ENCODE assay signal across 16 cellular contexts in genomic region chr16:89435051-89435450, GRCh38. TPM values are rescaled to one million over a fixed set of nuclear protein-coding genes. Genes with fewer than 3 reads are reported as not detected.
DNase-seq lines count a peak whose midpoint lies in the region; ATAC-seq and TF ChIP-seq lines count a peak whose summit lies in the region.
"Had no signal": no experiment of that assay in that cellular context is flagged by ENCODE, and none has a peak within 500 bp of the region (broad histone marks: within the 10 kb centered on the region; RNA-seq: fewer than 3 reads in every experiment).

No MANE protein-coding gene starts in this region.

- peaks cover 2 to 92% of the 10 kb centered on the region in 2 experiments; a peak in 3 of 4 replicates for H3K79me1 ChIP-seq in IMR-90 (ENCODE audit: low read depth in 1 of 2, low read length in 2 of 2)

- H4K8ac ChIP-seq in IMR-90 (ENCODE audit: low read depth in 2 of 2, low read length in 2 of 2): no peak overlapping the region

- peaks cover 2% of the 10 kb centered on the region for H3K9me3 Mint-ChIP-seq in activated CD4-positive, alpha-beta T cell treated with anti-CD3 and anti-CD28 coated beads, Interleukin-2, amount 10 ng/mL, durations not matched to agents 7 days and 5 days
- no peaks in the 10 kb centered on the region for H3K9me3 Mint-ChIP-seq in activated naive CD8-positive, alpha-beta T cell treated with anti-CD3 and anti-CD28 coated beads, Interleukin-2, amount 50 U/mL, for 24 hours

- no peak for TF ChIP-seq RAD21 in IMR-90 (IDR thresholded peaks at IDR 0.05; ENCODE audit: low read length)

- H3K27ac Mint-ChIP-seq in activated CD4-positive, alpha-beta T cell treated with anti-CD3 and anti-CD28 coated beads, Interleukin-2, amount 10 ng/mL, durations not matched to agents 7 days and 5 days: peak overlapping the region; percentile 80
- H3K27ac Mint-ChIP-seq in activated naive CD8-positive, alpha-beta T cell treated with anti-CD3 and anti-CD28 coated beads, Interleukin-2, amount 50 U/mL, for 24 hours: peak overlapping the region; percentile 75

- H3K4me3 Mint-ChIP-seq in activated CD4-positive, alpha-beta T cell treated with anti-CD3 and anti-CD28 coated beads, Interleukin-2, amount 10 ng/mL, durations not matched to agents 7 days and 5 days: peak overlapping the region; percentile 49
- peak overlapping the region; percentile 72 for H3K4me3 Mint-ChIP-seq in activated naive CD8-positive, alpha-beta T cell treated with anti-CD3 and anti-CD28 coated beads, Interleukin-2, amount 50 U/mL, for 24 hours

- H4K5ac ChIP-seq in IMR-90 (ENCODE audit: low read depth, low read length): no peak overlapping the region

- dilution Hi-C loops in IMR-90 (cut with HindIII; ENCODE audit: low sequenced_read_pairs, unreplicated experiment): no loop called here

- no peak overlapping the region for H3K23ac ChIP-seq in IMR-90 (ENCODE audit: low read depth, low read length)

- peaks cover 60% of the 10 kb centered on the region for H3K4me1 Mint-ChIP-seq in activated CD4-positive, alpha-beta T cell treated with anti-CD3 and anti-CD28 coated beads, Interleukin-2, amount 10 ng/mL, durations not matched to agents 7 days and 5 days
- H3K4me1 Mint-ChIP-seq in activated naive CD8-positive, alpha-beta T cell treated with anti-CD3 and anti-CD28 coated beads, Interleukin-2, amount 50 U/mL, for 24 hours: peaks cover 63% of the 10 kb centered on the region

- H3K56ac ChIP-seq in IMR-90 (ENCODE audit: extremely low read depth, insufficient read depth, low read length): no peak overlapping the region

- no peak overlapping the region for H3K14ac ChIP-seq in IMR-90 (replicated peaks; ENCODE audit: low read depth, low read length)

- H2BK15ac ChIP-seq in IMR-90 (ENCODE audit: low read depth, low read length): no peak overlapping the region

- no peak overlapping the region for H2AK9ac ChIP-seq in IMR-90 (replicated peaks; ENCODE audit: low read depth, low read length, poor library complexity)

- H3K4me3 ChIP-seq in IMR-90 (ENCODE audit: insufficient read depth, low read depth, low read length) (no peak overlapping the region), spleen (peak overlapping the region in 1 of 8 donors; percentile 31)
- H3K4me3 ChIP-seq: skin epidermis, tibial nerve had no signal

- POLR2A ChIA-PET in activated CD4-positive, alpha-beta T cell treated with anti-CD3 and anti-CD28 coated beads, Interleukin-2, amount 10 ng/mL, durations not matched to agents 7 days and 5 days (lab: Charles Lee): no interaction called here
- POLR2A ChIA-PET in IMR-90 (lab: Charles Lee; ENCODE audit: unreplicated experiment): no interaction called here

- no peak overlapping the region for H3K4ac ChIP-seq in IMR-90 (ENCODE audit: low read depth, low read length)

- H3K4me2 ChIP-seq in IMR-90 (ENCODE audit: low read depth, low read length): no peak overlapping the region
- H3K4me2 ChIP-seq: KMS-11 had no signal

- H4K20me1 ChIP-seq in IMR-90 (ENCODE audit: insufficient read depth, low read length): peaks cover 98% of the 10 kb centered on the region

- intact Hi-C loops in IMR-90 (cut with micrococcal nuclease): no loop called here
- intact Hi-C loops in spleen (cut with DNase I; ENCODE audit: low total_unique reads): no loop called here

- H3K27me3 ChIP-seq in IMR-90 (ENCODE audit: control insufficient read depth, insufficient read depth, low read length) (no peaks in the 10 kb centered on the region), spleen (replicated peaks in 1 of 7) (no peaks in the 10 kb centered on the region)
- H3K27me3 ChIP-seq: tibial nerve had no signal

- no peak overlapping the region for H3K18ac ChIP-seq in IMR-90 (ENCODE audit: low read depth, low read length)

- H2BK20ac ChIP-seq in IMR-90 (ENCODE audit: low read depth, low read length): no peak overlapping the region

- H3K4me1 ChIP-seq in IMR-90 (ENCODE audit: control insufficient read depth, insufficient read depth, low read length) (peaks cover 26% of the 10 kb centered on the region), spleen (peaks cover 45 to 97% (median 92%) of the 10 kb centered on the region in 6 donors)

- no CpG with 5 or more reads among the region's 6 CpGs for WGBS in IMR-90 (ENCODE audit: extremely low coverage in 2 of 2, insufficient read length in 1 of 2), 2 experiments
- WGBS in spleen, 5 donors: 90 to 95% (median 91%) methylated on average over 6 of the region's 6 CpGs

- H3K36me3 ChIP-seq in IMR-90 (ENCODE audit: control insufficient read depth, insufficient read depth, low read length) (peaks cover 5% of the 10 kb centered on the region; the same call in 1 of the 2 replicates), spleen (peaks cover 0 to 7% (median 0%) of the 10 kb centered on the region in 6 donors)
- H3K36me3 ChIP-seq: tibial nerve had no signal

- TF ChIP-seq CTCF in IMR-90 (conservative IDR thresholded peaks at IDR 0.05; ENCODE audit: low read depth, low read length) (no peak), spleen (IDR thresholded peaks at IDR 0.05 in 8 of 11, conservative IDR thresholded peaks at IDR 0.05 in 3 of 11) (no peak)

- H3K27me3 Mint-ChIP-seq in activated CD4-positive, alpha-beta T cell treated with anti-CD3 and anti-CD28 coated beads, Interleukin-2, amount 10 ng/mL, durations not matched to agents 7 days and 5 days: no peaks in the 10 kb centered on the region
- H3K27me3 Mint-ChIP-seq in activated naive CD8-positive, alpha-beta T cell treated with anti-CD3 and anti-CD28 coated beads, Interleukin-2, amount 50 U/mL, for 24 hours: no peaks in the 10 kb centered on the region

- H2AK5ac ChIP-seq in IMR-90 (ENCODE audit: low read depth, low read length): no peak overlapping the region

- TF ChIP-seq POLR2A in IMR-90 (IDR thresholded peaks at IDR 0.05; ENCODE audit: low read depth, low read length): no peak
- TF ChIP-seq POLR2A in spleen (IDR thresholded peaks at IDR 0.05): no peak

- H3K36me3 Mint-ChIP-seq in activated CD4-positive, alpha-beta T cell treated with anti-CD3 and anti-CD28 coated beads, Interleukin-2, amount 10 ng/mL, durations not matched to agents 7 days and 5 days (ENCODE audit: low read depth): peaks cover 13% of the 10 kb centered on the region
- H3K36me3 Mint-ChIP-seq in activated naive CD8-positive, alpha-beta T cell treated with anti-CD3 and anti-CD28 coated beads, Interleukin-2, amount 50 U/mL, for 24 hours (ENCODE audit: low read depth): peaks cover 34% of the 10 kb centered on the region

- no peak for ATAC-seq in IMR-90 (ENCODE audit: low read depth)
- no peak for ATAC-seq in activated naive CD8-positive, alpha-beta T cell treated with anti-CD3 and anti-CD28 coated beads, Interleukin-2, amount 50 U/mL, for 24 hours
- ATAC-seq: left lobe of liver had no signal

- no peak overlapping the region for H2BK5ac ChIP-seq in IMR-90 (ENCODE audit: low read depth, low read length, poor library complexity, severe bottlenecking)

- H4K91ac ChIP-seq in IMR-90 (ENCODE audit: insufficient read depth, low read depth, low read length): no peak overlapping the region

- no peak for DNase-seq in activated CD4-positive, alpha-beta T cell treated with anti-CD3 and anti-CD28 coated beads, Interleukin-2, amount 10 ng/mL, durations not matched to agents 7 days and 5 days
- no peak for DNase-seq in activated CD4-positive, alpha-beta T cell treated with anti-CD3 and anti-CD28 coated beads, Interleukin-2, amount 50 U/mL, for 4 hours
- no peak for DNase-seq in IMR-90
- DNase-seq in activated naive CD8-positive, alpha-beta T cell treated with anti-CD3 and anti-CD28 coated beads, Interleukin-2, amount 50 U/mL, for 24 hours: no peak
- no peak for DNase-seq in spleen
- no peak for DNase-seq in NCI-H524 (lab: John Stamatoyannopoulos, UW)
- no peak for DNase-seq in medulla oblongata (ENCODE audit: extremely low spot score)
- no peak for DNase-seq in NCI-H187 treated with DMSO at 0.1 percent for 48 hours (lab: John Stamatoyannopoulos, UW)
- DNase-seq: ACHN, foreskin fibroblast, NCI-H1417, RPMI8226 had no signal

- H3K9me3 ChIP-seq in IMR-90 (ENCODE audit: control insufficient read depth, insufficient read depth, low read length): no peaks in the 10 kb centered on the region
- H3K9me3 ChIP-seq in spleen: no peaks in the 10 kb centered on the region
- H3K9me3 ChIP-seq: tibial nerve had no signal

- CTCF ChIA-PET in activated CD4-positive, alpha-beta T cell treated with anti-CD3 and anti-CD28 coated beads, Interleukin-2, amount 10 ng/mL, durations not matched to agents 7 days and 5 days (lab: Charles Lee): interaction anchor here (0.7 to 3.3 kb wide), 5 partner anchors 8 to 65 kb away, joined by 3 to 13 read pairs (median 4); no protein-coding TSS in a partner anchor
- CTCF ChIA-PET in IMR-90 (lab: Yijun Ruan, JAX): no interaction called here

- no TSS peak for BruUV-seq in IMR-90 (replicated peaks; lab: Mats Ljungman, UMichigan)

- H3K27ac ChIP-seq in IMR-90 (ENCODE audit: insufficient read depth, low read length) (no peak overlapping the region), spleen (peak overlapping the region in 6 of 8 donors; percentile 29 to 85 (median 64))
- H3K27ac ChIP-seq: KMS-11, tibial nerve had no signal

- H2AFZ ChIP-seq in IMR-90 (replicated peaks; ENCODE audit: low read length, poor library complexity): no peak overlapping the region

- no peak overlapping the region for H2BK120ac ChIP-seq in IMR-90 (ENCODE audit: low read depth, low read length)

- in situ Hi-C loops in IMR-90 (cut with MboI; ENCODE audit: low sequenced_read_pairs): no loop called here

- H3K9me1 ChIP-seq in IMR-90 (ENCODE audit: insufficient read depth, low read length): peaks cover 68% of the 10 kb centered on the region

- no peak overlapping the region for H3K9ac ChIP-seq in IMR-90 (ENCODE audit: low read depth, low read length)
- H3K9ac ChIP-seq: KMS-11 had no signal

TF ChIP-seq in IMR-90, 13 proteins besides CTCF, POLR2A, EP300 and RAD21:
- TF ChIP-seq NFE2L2 (IDR thresholded peaks at IDR 0.05; ENCODE audit: low read depth, low read length) (no peak), MAFK (IDR thresholded peaks at IDR 0.05; ENCODE audit: low read depth, low read length) (peak; percentile 59)

RNA-seq across cellular contexts. Expression of gene ANKRD11, which starts 55.3 kb away (rescaled TPM):
- total RNA-seq in activated CD4-positive, alpha-beta T cell treated with anti-CD3 and anti-CD28 coated beads, Interleukin-2, amount 10 ng/mL, durations not matched to agents 7 days and 5 days: 100 to 1,000 TPM; 158 to 178 TPM
- total RNA-seq in IMR-90 (2012; rRNA removed) (28.1 and 46.8 TPM in 2 replicates), spleen (100 to 1,000 TPM; 105 to 203 (median 136) TPM)
- polyA plus RNA-seq in IMR-90 (2012; rRNA removed) (67.8 and 71.9 TPM in 2 replicates), spleen (10 to 100 TPM; 29.0 to 60.0 (median 37.8) TPM)
- polyA plus RNA-seq in IMR-90 (2012; cell fraction: cytosol; rRNA removed): 50.6 and 79.2 TPM in 2 replicates
- 174 and 231 TPM in 2 replicates for polyA plus RNA-seq in IMR-90 (2012; cell fraction: nucleus; rRNA removed; ENCODE audit: low replicate concordance)
